Comparison of ENCODE assay signal across 8 cellular contexts in genomic region chr3:99532246-99532645, GRCh38.
A peak's percentile ranks its signal among the peaks of the same experiment; 100 is the strongest.
DNase-seq lines count a peak whose midpoint lies in the region; ATAC-seq, FAIRE-seq and TF ChIP-seq lines count a peak whose summit lies in the region.

No MANE protein-coding gene starts in this region.

- TF ChIP-seq CTCF in A549 (IDR thresholded peaks at IDR 0.05) = peak; percentile 43
- TF ChIP-seq CTCF in GM10248 (IDR thresholded peaks at IDR 0.05; ENCODE audit: control extremely low read depth, extremely low read depth, low read depth, missing control alignments) = peak; percentile 43
- TF ChIP-seq CTCF in neural crest cell (conservative IDR thresholded peaks at IDR 0.05) = peak; percentile 60

- POLR2A ChIA-PET in A549 (lab: Yijun Ruan, JAX) = no interaction called here
- POLR2A ChIA-PET in GM10248 (lab: Yijun Ruan, JAX) = no interaction called here

- H3K4me1 Mint-ChIP-seq in neural crest cell = peaks cover 6% of the 10 kb centered on the region

- no peaks in the 10 kb centered on the region for H3K36me3 Mint-ChIP-seq in neural crest cell (ENCODE audit: low read depth)

- no peak overlapping the region for H3K4me3 ChIP-seq in A549

- H3K27ac Mint-ChIP-seq in neural crest cell (ENCODE audit: unreplicated experiment) = no peak overlapping the region

- no peaks in the 10 kb centered on the region for H3K4me1 ChIP-seq in A549

- CTCF ChIA-PET in A549 (lab: Yijun Ruan, JAX) (interaction anchor here (0.7 kb wide), 1 partner anchor 155 kb away, joined by 3 read pairs; no protein-coding TSS in a partner anchor), GM10248 (lab: Yijun Ruan, JAX) (interaction anchor here (0.8 to 21.7 kb wide), 17 partner anchors 10 to 887 kb away, joined by 3 to 302 read pairs (median 4); no protein-coding TSS in a partner anchor)

- TF ChIP-seq RAD21 in A549 (conservative IDR thresholded peaks at IDR 0.05 in 1 of 2, IDR thresholded peaks at IDR 0.05 in 1 of 2) = peak; percentile 35 to 63; a peak in 4 of 5 replicates

- FAIRE-seq in A549 (lab: Jason Lieb, UNC) = no peak

- no peaks in the 10 kb centered on the region for H3K9me3 Mint-ChIP-seq in neural crest cell

- WGBS in A549 (ENCODE audit: missing lambda C conversion rate) = 6% methylated on average over 2 of the region's 2 CpGs

- ATAC-seq in A549 (peak; percentile 88 to 93; a peak in 5 of 6 replicates), HG02798 (IDR thresholded peaks at IDR 0.05; ENCODE audit: poor library complexity, unreplicated experiment) (peak; percentile 81), esophagus mucosa (peak; percentile 57)

- H3K9me3 ChIP-seq in A549 = no peaks in the 10 kb centered on the region

- no peaks in the 10 kb centered on the region for H3K27me3 Mint-ChIP-seq in neural crest cell (ENCODE audit: low read depth)

- peak; percentile 15 to 61 for DNase-seq in A549 (ENCODE audit: low read depth in 1 of 2, low spot score in 1 of 2)
- peak; percentile 17 for DNase-seq in GM10248 (ENCODE audit: extremely low spot score)
- peak; percentile 79 for DNase-seq in OCI-M1 (lab: John Stamatoyannopoulos, UW)
- peak; percentile 12 for DNase-seq in neural crest cell (ENCODE audit: low read depth, low spot score)
- DNase-seq in NCI-H2227 (lab: John Stamatoyannopoulos, UW; ENCODE audit: unreplicated experiment) = no peak
- no peak for DNase-seq in NCI-H2171 (lab: John Stamatoyannopoulos, UW)

- no peak overlapping the region for H3K4me3 Mint-ChIP-seq in neural crest cell

- no peak overlapping the region for H3K27ac ChIP-seq in A549

- H3K4me2 ChIP-seq in A549 = no peak overlapping the region

- no peak for TF ChIP-seq POLR2A in A549 (IDR thresholded peaks at IDR 0.05; ENCODE audit: low read length)

- TF ChIP-seq EP300 in A549 (IDR thresholded peaks at IDR 0.05) = no peak

TF ChIP-seq in A549, 52 proteins besides CTCF, POLR2A, EP300 and RAD21:
- no peak for TF ChIP-seq RCOR1 (IDR thresholded peaks at IDR 0.05; ENCODE audit: low read depth, low read length)
- TF ChIP-seq SMC3 (IDR thresholded peaks at IDR 0.05) = 0 out of 3 replicates have a peak, but pooled peaks have one; percentile 23
TF ChIP-seq in A549: peak in this region for 1.

Comparison
In these comparisons a context has a peak if more than half of its experiments do, and no peak if none do; other contexts are left out.
1. DNase-seq: peak in A549 (2 of 2), GM10248 (single experiment), OCI-M1 (single experiment) and neural crest cell (single experiment); none in NCI-H2227 (single experiment) and NCI-H2171 (single experiment).
2. Peak in every context shown above with its lines, with median percentiles within 50 percentile points of each other: ATAC-seq and CTCF ChIP-seq.